1 cellular context compared by ENCODE assay signal in the genomic region with DNA sequence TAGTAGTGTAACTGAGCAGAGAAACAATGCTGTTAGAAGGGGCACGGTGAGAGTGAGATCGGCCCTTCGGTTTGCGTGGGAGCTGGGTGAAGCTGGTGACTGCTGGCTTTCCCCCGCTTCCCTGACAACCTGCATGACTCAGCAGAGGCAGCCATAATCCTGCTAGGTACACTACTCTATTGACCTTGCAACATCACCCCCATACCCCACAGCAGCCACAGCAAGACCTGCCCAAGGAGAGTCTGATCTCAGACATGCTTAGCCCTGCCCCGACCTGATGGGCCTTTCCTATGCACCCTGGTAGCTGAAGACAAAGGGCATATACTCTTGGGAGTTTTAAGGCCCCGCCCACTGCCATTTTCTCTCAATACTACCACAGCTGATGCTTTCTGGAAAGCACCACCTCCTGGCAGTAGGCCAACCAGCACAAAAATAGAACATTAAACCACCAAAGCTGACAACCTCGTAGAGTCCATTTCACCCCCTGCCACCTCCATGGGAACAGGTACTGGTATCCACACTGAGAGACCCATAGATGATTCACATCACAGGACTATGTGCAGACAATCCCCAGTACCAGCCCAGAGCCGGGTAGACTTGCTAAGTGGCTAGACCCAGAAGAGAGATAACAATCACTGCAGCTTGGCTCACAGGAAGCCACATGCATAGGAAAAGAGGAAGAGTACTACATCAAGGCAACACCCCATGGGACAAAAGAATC.
TF ChIP-seq lines count a peak whose summit lies in the region.

No MANE protein-coding gene starts in this region.

TF ChIP-seq in IMR-90, 13 proteins besides CTCF, POLR2A, EP300 and RAD21:
- no peak for TF ChIP-seq RFX5 (IDR thresholded peaks at IDR 0.05; ENCODE audit: low read depth, low read length)
- no peak for TF ChIP-seq CHD1 (IDR thresholded peaks at IDR 0.05; ENCODE audit: low read depth, low read length)
- no peak for TF ChIP-seq BHLHE40 (IDR thresholded peaks at IDR 0.05; ENCODE audit: low read depth, low read length)
- TF ChIP-seq SMC3 (IDR thresholded peaks at IDR 0.05; ENCODE audit: low read depth, low read length): no peak
- TF ChIP-seq USF2 (IDR thresholded peaks at IDR 0.05; ENCODE audit: low read depth, low read length): no peak
- TF ChIP-seq FOS (IDR thresholded peaks at IDR 0.05; ENCODE audit: low read depth, low read length): no peak
- no peak for TF ChIP-seq MAZ (IDR thresholded peaks at IDR 0.05; ENCODE audit: borderline replicate concordance, low read depth, low read length)
- TF ChIP-seq CEBPB (IDR thresholded peaks at IDR 0.05; ENCODE audit: low read depth, low read length): no peak
- TF ChIP-seq MXI1 (IDR thresholded peaks at IDR 0.05; ENCODE audit: borderline replicate concordance, low read depth, low read length): no peak
- no peak for TF ChIP-seq MAFK (IDR thresholded peaks at IDR 0.05; ENCODE audit: low read depth, low read length)
- no peak for TF ChIP-seq ELK1 (IDR thresholded peaks at IDR 0.05; ENCODE audit: borderline replicate concordance, low read depth, low read length)
- TF ChIP-seq RCOR1 (IDR thresholded peaks at IDR 0.05; ENCODE audit: insufficient replicate concordance, low read length): no peak
- no peak for TF ChIP-seq NFE2L2 (IDR thresholded peaks at IDR 0.05; ENCODE audit: low read depth, low read length)
